ENCODE assay signal across 1 cellular context in genomic region chr10:22319559-22320558, GRCh38.
A peak's percentile ranks its signal among the peaks of the same experiment; 100 is the strongest.
TF ChIP-seq lines count a peak whose summit lies in the region.

No MANE protein-coding gene starts in this region.

TF ChIP-seq in GM12878, 131 proteins besides CTCF, POLR2A, EP300 and RAD21:
- peak in 1 of 2 experiments; percentile 61; a peak in 1 of 3 replicates for TF ChIP-seq EGR1 (IDR thresholded peaks at IDR 0.05; ENCODE audit: borderline replicate concordance in 1 of 2, low read depth in 2 of 2, low read length in 2 of 2)
- no peak for TF ChIP-seq HDAC2 (IDR thresholded peaks at IDR 0.05)
- no peak for TF ChIP-seq NR2C2 (IDR thresholded peaks at IDR 0.05; ENCODE audit: borderline replicate concordance, control insufficient read depth, insufficient read length, low read depth)
- no peak for TF ChIP-seq SP1 (IDR thresholded peaks at IDR 0.05; ENCODE audit: low read depth, low read length)
TF ChIP-seq in GM12878: peak in this region for 1.
